In the genomic region with DNA sequence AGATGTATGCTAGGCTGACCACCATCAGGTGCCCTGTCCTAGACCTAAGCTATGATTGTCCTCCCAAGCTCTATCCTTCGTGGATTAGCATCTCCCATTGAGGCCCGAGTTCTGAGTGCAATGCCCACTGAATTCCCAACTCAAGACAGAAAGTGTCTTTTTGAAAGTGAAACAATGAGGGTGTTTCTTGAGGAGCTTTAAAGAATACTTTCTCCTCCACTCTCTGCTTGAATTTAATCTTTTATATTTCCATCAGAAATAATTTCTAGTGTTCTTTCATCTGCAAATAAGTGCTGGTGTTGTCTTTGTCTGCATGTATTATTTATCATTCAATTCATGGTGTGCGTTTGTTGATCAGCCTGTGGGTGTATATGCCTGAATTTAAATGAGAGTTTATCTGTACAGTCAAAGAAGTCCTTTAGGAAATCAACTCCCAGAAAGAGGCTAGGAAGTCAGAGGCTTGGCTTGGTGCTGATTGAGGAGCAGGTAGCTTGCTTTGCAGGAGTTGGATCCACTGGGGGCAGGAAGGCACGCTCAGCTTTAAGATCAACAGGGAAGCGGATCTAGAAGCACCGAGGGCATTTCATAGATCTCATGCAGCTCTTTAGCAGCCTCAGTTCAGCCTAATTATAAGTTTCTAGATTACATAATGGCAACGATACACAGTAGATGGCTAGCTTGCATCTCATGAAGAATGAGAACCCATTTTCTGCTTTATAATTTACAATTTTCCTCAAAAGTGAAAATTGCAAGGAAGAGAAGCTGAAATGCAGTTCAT, we compare ENCODE assay signal across 28 cellular contexts. TPM values are rescaled to one million over a fixed set of nuclear protein-coding genes. Genes with fewer than 3 reads are reported as not detected.
DNase-seq lines count a peak whose midpoint lies in the region; ATAC-seq and TF ChIP-seq lines count a peak whose summit lies in the region.
"Had no signal": no experiment of that assay in that cellular context is flagged by ENCODE, and none has a peak within 500 bp of the region (broad histone marks: within the 10 kb centered on the region; RNA-seq: fewer than 3 reads in every experiment).

No MANE protein-coding gene starts in this region.

- H3K4me1 ChIP-seq in gastroesophageal sphincter (peaks cover 0 to 67% (median 16%) of the 10 kb centered on the region in 3 donors), stomach (peaks cover 15 to 48% (median 32%) of the 10 kb centered on the region in 4 donors), mammary epithelial cell (ENCODE audit: insufficient read depth, low read length) (peaks cover 28% of the 10 kb centered on the region)

- H3K27me3 ChIP-seq in gastroesophageal sphincter, result no peaks in the 10 kb centered on the region
- H3K27me3 ChIP-seq in stomach, result no peaks in the 10 kb centered on the region
- no peaks in the 10 kb centered on the region for H3K27me3 ChIP-seq in mammary epithelial cell (ENCODE audit: insufficient read depth, low read length)
- H3K27me3 ChIP-seq: BLaER1 treated with 17β-estradiol and CSF1 and Interleukin-3, amounts not matched to agents 10 nM and 100 nM; breast epithelium; sigmoid colon had no signal

- no peaks in the 10 kb centered on the region for H3K27me3 Mint-ChIP-seq in activated CD4-positive, alpha-beta T cell treated with anti-CD3 and anti-CD28 coated beads, Interleukin-2, amount 10 ng/mL, durations not matched to agents 24 days and 14 days
- H3K27me3 Mint-ChIP-seq in activated CD4-positive, alpha-beta T cell treated with anti-CD3 and anti-CD28 coated beads, Interleukin-2, amount 10 ng/mL, durations not matched to agents 7 days and 5 days, result no peaks in the 10 kb centered on the region
- H3K27me3 Mint-ChIP-seq: activated B cell treated with CpG ODN at 0.5 μM for 24 hours; activated CD8-positive, alpha-beta memory T cell treated with anti-CD3 and anti-CD28 coated beads, Interleukin-2, amount 10 ng/mL, durations not matched to agents 7 days and 5 days had no signal

- H3K4me2 ChIP-seq in mammary epithelial cell (ENCODE audit: insufficient read depth, low read depth, low read length), result no peak overlapping the region
- H3K4me2 ChIP-seq: BLaER1 treated with 17β-estradiol and CSF1 and Interleukin-3, amounts not matched to agents 10 nM and 100 nM had no signal

- TF ChIP-seq POLR2A in gastroesophageal sphincter (IDR thresholded peaks at IDR 0.05), result no peak
- no peak for TF ChIP-seq POLR2A in stomach (IDR thresholded peaks at IDR 0.05)

- H3K4me3 Mint-ChIP-seq in activated CD4-positive, alpha-beta T cell treated with anti-CD3 and anti-CD28 coated beads, Interleukin-2, amount 10 ng/mL, durations not matched to agents 24 days and 14 days, result peak overlapping the region; percentile 29
- H3K4me3 Mint-ChIP-seq in activated CD4-positive, alpha-beta T cell treated with anti-CD3 and anti-CD28 coated beads, Interleukin-2, amount 10 ng/mL, durations not matched to agents 7 days and 5 days, result no peak overlapping the region
- H3K4me3 Mint-ChIP-seq: activated B cell treated with CpG ODN at 0.5 μM for 24 hours; activated CD8-positive, alpha-beta memory T cell treated with anti-CD3 and anti-CD28 coated beads, Interleukin-2, amount 10 ng/mL, durations not matched to agents 7 days and 5 days; dendritic cell treated with granulocyte-macrophage colony-stimulating factor and Interleukin-4, amounts not matched to agents 40 ng/mL and 50 ng/mL, for 4 days; T-helper 1 cell treated with Interleukin-12 subunit alpha and Interleukin-12 subunit beta and Interleukin-4 antibody, amounts not matched to agents 30 μg/mL and 1 μg/mL, for 36 hours had no signal

- no peaks in the 10 kb centered on the region for H3K79me2 ChIP-seq in mammary epithelial cell (ENCODE audit: insufficient read depth, low read length)

- peaks cover 54% of the 10 kb centered on the region for H3K4me1 Mint-ChIP-seq in activated CD4-positive, alpha-beta T cell treated with anti-CD3 and anti-CD28 coated beads, Interleukin-2, amount 10 ng/mL, durations not matched to agents 24 days and 14 days
- H3K4me1 Mint-ChIP-seq in activated CD4-positive, alpha-beta T cell treated with anti-CD3 and anti-CD28 coated beads, Interleukin-2, amount 10 ng/mL, durations not matched to agents 7 days and 5 days, result peaks cover 41% of the 10 kb centered on the region
- H3K4me1 Mint-ChIP-seq: activated B cell treated with CpG ODN at 0.5 μM for 24 hours had no signal

- peak overlapping the region; percentile 90 for H3K27ac Mint-ChIP-seq in activated CD4-positive, alpha-beta T cell treated with anti-CD3 and anti-CD28 coated beads, Interleukin-2, amount 10 ng/mL, durations not matched to agents 24 days and 14 days
- H3K27ac Mint-ChIP-seq in activated CD4-positive, alpha-beta T cell treated with anti-CD3 and anti-CD28 coated beads, Interleukin-2, amount 10 ng/mL, durations not matched to agents 7 days and 5 days, result no peak overlapping the region
- H3K27ac Mint-ChIP-seq: activated B cell treated with CpG ODN at 0.5 μM for 24 hours; activated CD8-positive, alpha-beta memory T cell treated with anti-CD3 and anti-CD28 coated beads, Interleukin-2, amount 10 ng/mL, durations not matched to agents 7 days and 5 days; dendritic cell treated with granulocyte-macrophage colony-stimulating factor and Interleukin-4, amounts not matched to agents 40 ng/mL and 50 ng/mL, for 4 days; T-helper 1 cell treated with Interleukin-12 subunit alpha and Interleukin-12 subunit beta and Interleukin-4 antibody, amounts not matched to agents 30 μg/mL and 1 μg/mL, for 36 hours had no signal

- DNase-seq in activated CD4-positive, alpha-beta T cell treated with anti-CD3 and anti-CD28 coated beads, Interleukin-2, amount 10 ng/mL, durations not matched to agents 24 days and 14 days, result peak; percentile 51
- no peak for DNase-seq in activated CD4-positive, alpha-beta T cell treated with anti-CD3 and anti-CD28 coated beads, Interleukin-2, amount 10 ng/mL, durations not matched to agents 7 days and 5 days
- DNase-seq in NCI-H2227 (lab: John Stamatoyannopoulos, UW; ENCODE audit: unreplicated experiment) (peak; percentile 51), stomach (no peak), mammary epithelial cell (no peak), AG08396 (ENCODE audit: low spot score) (no peak)
- DNase-seq: activated B cell treated with CpG ODN at 0.5 μM for 24 hours; activated CD8-positive, alpha-beta memory T cell treated with anti-CD3 and anti-CD28 coated beads, Interleukin-2, amount 10 ng/mL, durations not matched to agents 7 days and 5 days; DMS 273 treated with DMSO at 0.1 percent for 48 hours; GF-D8; NCI-H526; occipital lobe; SIG-M5; sigmoid colon; stimulated activated CD4-positive, alpha-beta T cell treated with anti-CD3 and anti-CD28 coated beads, Interleukin-2, amount 100 ng/mL, for 48 hours had no signal

- TF ChIP-seq EP300 in gastroesophageal sphincter (IDR thresholded peaks at IDR 0.05) (no peak), stomach (IDR thresholded peaks at IDR 0.05) (no peak)

- dilution Hi-C loops in mammary epithelial cell (cut with HindIII; ENCODE audit: low sequenced_read_pairs), result no loop called here

- H3K36me3 Mint-ChIP-seq in activated CD4-positive, alpha-beta T cell treated with anti-CD3 and anti-CD28 coated beads, Interleukin-2, amount 10 ng/mL, durations not matched to agents 24 days and 14 days (ENCODE audit: low read depth), result peaks cover 1% of the 10 kb centered on the region
- no peaks in the 10 kb centered on the region for H3K36me3 Mint-ChIP-seq in activated CD4-positive, alpha-beta T cell treated with anti-CD3 and anti-CD28 coated beads, Interleukin-2, amount 10 ng/mL, durations not matched to agents 7 days and 5 days (ENCODE audit: low read depth)
- H3K36me3 Mint-ChIP-seq: activated CD8-positive, alpha-beta memory T cell treated with anti-CD3 and anti-CD28 coated beads, Interleukin-2, amount 10 ng/mL, durations not matched to agents 7 days and 5 days had no signal

- H3K27ac ChIP-seq in gastroesophageal sphincter (peak overlapping the region in 3 of 4 donors; percentile 38 to 61 (median 43)), stomach (peak overlapping the region in 3 of 5 donors; percentile 6 to 16 (median 11)), mammary epithelial cell (ENCODE audit: insufficient read depth, low read depth, low read length) (no peak overlapping the region)
- H3K27ac ChIP-seq: BLaER1 treated with 17β-estradiol and CSF1 and Interleukin-3, amounts not matched to agents 10 nM and 100 nM; breast epithelium; HL-60 had no signal

- no peak overlapping the region for H3K9ac ChIP-seq in mammary epithelial cell (ENCODE audit: insufficient read depth, low read length)
- H3K9ac ChIP-seq: BLaER1 treated with 17β-estradiol and CSF1 and Interleukin-3, amounts not matched to agents 10 nM and 100 nM had no signal

- ATAC-seq in gastroesophageal sphincter (no peak), GM21390 (IDR thresholded peaks at IDR 0.05; ENCODE audit: unreplicated experiment) (no peak)
- ATAC-seq: HCT116, K562 had no signal

- in situ Hi-C loops in mammary epithelial cell (cut with MboI; ENCODE audit: low sequenced_read_pairs in 2 of 2), result no loop called here

- POLR2A ChIA-PET in activated CD4-positive, alpha-beta T cell treated with anti-CD3 and anti-CD28 coated beads, Interleukin-2, amount 10 ng/mL, durations not matched to agents 7 days and 5 days (lab: Charles Lee), result interaction anchor here (0.7 kb wide), 1 partner anchor 1357 kb away, joined by 3 read pairs; no protein-coding TSS in a partner anchor

- H3K4me3 ChIP-seq in gastroesophageal sphincter, result no peak overlapping the region
- H3K4me3 ChIP-seq in stomach, result no peak overlapping the region
- no peak overlapping the region for H3K4me3 ChIP-seq in mammary epithelial cell (replicated peaks in 1 of 3; ENCODE audit: insufficient read depth in 1 of 3, low read depth in 2 of 3, low read length in 3 of 3)
- H3K4me3 ChIP-seq: BLaER1 treated with 17β-estradiol and CSF1 and Interleukin-3, amounts not matched to agents 10 nM and 100 nM; breast epithelium; GM12878; K562; sigmoid colon had no signal

- H4K20me1 ChIP-seq in mammary epithelial cell (ENCODE audit: insufficient read depth, low read length), result no peaks in the 10 kb centered on the region
- H4K20me1 ChIP-seq: BLaER1 treated with 17β-estradiol and CSF1 and Interleukin-3, amounts not matched to agents 10 nM and 100 nM had no signal

- no peaks in the 10 kb centered on the region for H3K9me3 Mint-ChIP-seq in activated CD4-positive, alpha-beta T cell treated with anti-CD3 and anti-CD28 coated beads, Interleukin-2, amount 10 ng/mL, durations not matched to agents 24 days and 14 days
- H3K9me3 Mint-ChIP-seq in activated CD4-positive, alpha-beta T cell treated with anti-CD3 and anti-CD28 coated beads, Interleukin-2, amount 10 ng/mL, durations not matched to agents 7 days and 5 days, result no peaks in the 10 kb centered on the region
- H3K9me3 Mint-ChIP-seq: activated B cell treated with CpG ODN at 0.5 μM for 24 hours; dendritic cell treated with granulocyte-macrophage colony-stimulating factor and Interleukin-4, amounts not matched to agents 40 ng/mL and 50 ng/mL, for 4 days; T-helper 1 cell treated with Interleukin-12 subunit alpha and Interleukin-12 subunit beta and Interleukin-4 antibody, amounts not matched to agents 30 μg/mL and 1 μg/mL, for 36 hours had no signal

- no peak overlapping the region for H2AFZ ChIP-seq in mammary epithelial cell (ENCODE audit: low read depth, low read length)

- no TSS peak for BruUV-seq in mammary epithelial cell (replicated peaks; lab: Mats Ljungman, UMichigan)

- intact Hi-C loops in activated CD4-positive, alpha-beta T cell treated with anti-CD3 and anti-CD28 coated beads, Interleukin-2, amount 10 ng/mL, durations not matched to agents 24 days and 14 days (cut with micrococcal nuclease), result loop anchor here (2.0 kb wide), 2 partner anchors 21 to 251 kb away; no protein-coding TSS in a partner anchor
- intact Hi-C loops in stomach (cut with DNase I; ENCODE audit: low total_unique reads), result no loop called here
- intact Hi-C loops in mammary epithelial cell (cut with micrococcal nuclease), result no loop called here

- H3K36me3 ChIP-seq in gastroesophageal sphincter (no peaks in the 10 kb centered on the region), stomach (no peaks in the 10 kb centered on the region), mammary epithelial cell (ENCODE audit: insufficient read depth, low read length) (no peaks in the 10 kb centered on the region)
- H3K36me3 ChIP-seq: BLaER1 treated with 17β-estradiol and CSF1 and Interleukin-3, amounts not matched to agents 10 nM and 100 nM; breast epithelium; sigmoid colon had no signal

- TF ChIP-seq CTCF in gastroesophageal sphincter (IDR thresholded peaks at IDR 0.05) (no peak), stomach (IDR thresholded peaks at IDR 0.05) (no peak), mammary epithelial cell (conservative IDR thresholded peaks at IDR 0.05 in 1 of 2, IDR thresholded peaks at IDR 0.05 in 1 of 2; ENCODE audit: extremely low read depth in 1 of 2, insufficient read depth in 1 of 2, low read depth in 1 of 2, low read length in 2 of 2) (no peak)

- 70 to 80% methylated on average over 7 of the region's 7 CpGs for WGBS in gastroesophageal sphincter (ENCODE audit: low coverage in 1 of 2), 2 donors
- WGBS in stomach, 5 donors, result 40 to 70% (median 49%) methylated on average over 7 of the region's 7 CpGs
- 89% methylated on average over 7 of the region's 7 CpGs for WGBS in mammary epithelial cell (ENCODE audit: low coverage, missing lambda C conversion rate)

- H3K9me3 ChIP-seq in gastroesophageal sphincter (no peaks in the 10 kb centered on the region), stomach (no peaks in the 10 kb centered on the region), mammary epithelial cell (replicated peaks; ENCODE audit: insufficient read depth, low read length) (no peaks in the 10 kb centered on the region)
- H3K9me3 ChIP-seq: BLaER1 treated with 17β-estradiol and CSF1 and Interleukin-3, amounts not matched to agents 10 nM and 100 nM; breast epithelium; sigmoid colon had no signal

- CTCF ChIA-PET in activated CD4-positive, alpha-beta T cell treated with anti-CD3 and anti-CD28 coated beads, Interleukin-2, amount 10 ng/mL, durations not matched to agents 7 days and 5 days (lab: Charles Lee), result interaction anchor here (1.1 to 3.4 kb wide), 10 partner anchors 10 to 308 kb away, joined by 4 to 34 read pairs (median 6); no protein-coding TSS in a partner anchor
- CTCF ChIA-PET in mammary epithelial cell (lab: Charles Lee; ENCODE audit: low non-redundant PET), result no interaction called here

RNA-seq across cellular contexts. Expression of gene CCN6, which starts 36.0 kb away (rescaled TPM):
- total RNA-seq in activated CD4-positive, alpha-beta T cell treated with anti-CD3 and anti-CD28 coated beads, Interleukin-2, amount 10 ng/mL, durations not matched to agents 24 days and 14 days, result 0.26 and 0.72 TPM in 2 replicates
- total RNA-seq in activated CD4-positive, alpha-beta T cell treated with anti-CD3 and anti-CD28 coated beads, Interleukin-2, amount 10 ng/mL, durations not matched to agents 7 days and 5 days, result not detected
- not detected for total RNA-seq in gastroesophageal sphincter
- not detected for total RNA-seq in stomach
- not detected for polyA plus RNA-seq in stomach
- 1 to 10 TPM; 6.0 to 8.2 TPM for total RNA-seq in mammary epithelial cell
- polyA plus RNA-seq in mammary epithelial cell, result 20.3 TPM
- 5.9 TPM for polyA minus RNA-seq in mammary epithelial cell
- total RNA-seq: activated B cell treated with CpG ODN at 0.5 μM for 24 hours; activated CD8-positive, alpha-beta memory T cell treated with anti-CD3 and anti-CD28 coated beads, Interleukin-2, amount 10 ng/mL, durations not matched to agents 7 days and 5 days; breast epithelium; frontal cortex; GM12878; left cardiac atrium; mucosa of gallbladder; occipital lobe; sigmoid colon had no signal
- polyA plus RNA-seq: sigmoid colon had no signal

Comparison
In these comparisons a context has a peak if more than half of its experiments do, and no peak if none do; other contexts are left out.
1. DNase-seq: peak in activated CD4-positive, alpha-beta T cell treated with anti-CD3 and anti-CD28 coated beads, Interleukin-2, amount 10 ng/mL, durations not matched to agents 24 days and 14 days (single experiment) and NCI-H2227 (single experiment); none in activated CD4-positive, alpha-beta T cell treated with anti-CD3 and anti-CD28 coated beads, Interleukin-2, amount 10 ng/mL, durations not matched to agents 7 days and 5 days (single experiment), stomach (single experiment), mammary epithelial cell (single experiment) and AG08396 (single experiment).